Comparison of ENCODE assay signal across 2 cellular contexts in genomic region chr5:138179277-138179857, GRCh38.
TF ChIP-seq lines count a peak whose summit lies in the region.

No MANE protein-coding gene starts in this region.

TF ChIP-seq in HEK293, 187 proteins besides CTCF, POLR2A, EP300 and RAD21:
- TF ChIP-seq, protein P1, sequence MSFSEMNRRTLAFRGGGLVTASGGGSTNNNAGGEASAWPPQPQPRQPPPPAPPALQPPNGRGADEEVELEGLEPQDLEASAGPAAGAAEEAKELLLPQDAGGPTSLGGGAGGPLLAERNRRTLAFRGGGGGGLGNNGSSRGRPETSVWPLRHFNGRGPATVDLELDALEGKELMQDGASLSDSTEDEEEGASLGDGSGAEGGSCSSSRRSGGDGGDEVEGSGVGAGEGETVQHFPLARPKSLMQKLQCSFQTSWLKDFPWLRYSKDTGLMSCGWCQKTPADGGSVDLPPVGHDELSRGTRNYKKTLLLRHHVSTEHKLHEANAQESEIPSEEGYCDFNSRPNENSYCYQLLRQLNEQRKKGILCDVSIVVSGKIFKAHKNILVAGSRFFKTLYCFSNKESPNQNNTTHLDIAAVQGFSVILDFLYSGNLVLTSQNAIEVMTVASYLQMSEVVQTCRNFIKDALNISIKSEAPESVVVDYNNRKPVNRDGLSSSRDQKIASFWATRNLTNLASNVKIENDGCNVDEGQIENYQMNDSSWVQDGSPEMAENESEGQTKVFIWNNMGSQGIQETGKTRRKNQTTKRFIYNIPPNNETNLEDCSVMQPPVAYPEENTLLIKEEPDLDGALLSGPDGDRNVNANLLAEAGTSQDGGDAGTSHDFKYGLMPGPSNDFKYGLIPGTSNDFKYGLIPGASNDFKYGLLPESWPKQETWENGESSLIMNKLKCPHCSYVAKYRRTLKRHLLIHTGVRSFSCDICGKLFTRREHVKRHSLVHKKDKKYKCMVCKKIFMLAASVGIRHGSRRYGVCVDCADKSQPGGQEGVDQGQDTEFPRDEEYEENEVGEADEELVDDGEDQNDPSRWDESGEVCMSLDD (tag by site-specific recombination; IDR thresholded peaks at IDR 0.05): no peak
- TF ChIP-seq MZF1 (tag by site-specific recombination; IDR thresholded peaks at IDR 0.05; ENCODE audit: borderline replicate concordance) (no peak), ZNF211 (tag by site-specific recombination; IDR thresholded peaks at IDR 0.05; ENCODE audit: low read depth) (no peak), ZNF654 (tag by site-specific recombination; IDR thresholded peaks at IDR 0.05; ENCODE audit: low read depth) (peak; percentile 3; the same call in 1 of the 2 replicates), ZBTB8A (tag by site-specific recombination; IDR thresholded peaks at IDR 0.05) (peak; percentile 91), GLIS1 (tag by site-specific recombination; IDR thresholded peaks at IDR 0.05) (no peak), ZBTB48 (tag by site-specific recombination; IDR thresholded peaks at IDR 0.05) (peak; percentile 90), ZBTB20 (tag by site-specific recombination; IDR thresholded peaks at IDR 0.05) (0 out of 2 replicates have a peak, but pooled peaks have one; percentile 11), KLF16 (tag by site-specific recombination; IDR thresholded peaks at IDR 0.05) (no peak), ZNF600 (tag by site-specific recombination; IDR thresholded peaks at IDR 0.05) (peak; percentile 5; the same call in 1 of the 2 replicates), ZBTB26 (tag by site-specific recombination; optimal IDR thresholded peaks at IDR 0.05) (peak; percentile 12), ZNF2 (tag by site-specific recombination; IDR thresholded peaks at IDR 0.05) (0 out of 2 replicates have a peak, but pooled peaks have one; percentile 1), ZNF184 (tag by site-specific recombination; IDR thresholded peaks at IDR 0.05) (peak; percentile 67; the same call in 1 of the 2 replicates), ZFP37 (tag by site-specific recombination; IDR thresholded peaks at IDR 0.05) (0 out of 2 replicates have a peak, but pooled peaks have one; percentile 16), ZNF280D (tag by site-specific recombination; IDR thresholded peaks at IDR 0.05) (no peak), ZNF366 (tag by site-specific recombination; conservative IDR thresholded peaks at IDR 0.05) (0 out of 2 replicates have a peak, but pooled peaks have one; percentile 8), ZNF335 (tag by site-specific recombination; conservative IDR thresholded peaks at IDR 0.05) (peak; percentile 54; the same call in 1 of the 2 replicates)
TF ChIP-seq in HEK293: peak in this region for 11.

TF ChIP-seq in HepG2, 621 proteins besides CTCF, POLR2A, EP300 and RAD21 (continues in another document):
- TF ChIP-seq ZNF597 (CRISPR knock-in tag; IDR thresholded peaks at IDR 0.05) (no peak), RCOR2 (CRISPR knock-in tag; IDR thresholded peaks at IDR 0.05) (no peak), BRD4 (CRISPR knock-in tag; IDR thresholded peaks at IDR 0.05) (no peak), ZBTB4 (CRISPR knock-in tag; IDR thresholded peaks at IDR 0.05; ENCODE audit: borderline replicate concordance) (no peak), ZNF280B (CRISPR knock-in tag; IDR thresholded peaks at IDR 0.05; ENCODE audit: borderline replicate concordance) (0 out of 2 replicates have a peak, but pooled peaks have one; percentile 8), TBP (CRISPR knock-in tag; IDR thresholded peaks at IDR 0.05) (no peak), DZIP1 (CRISPR knock-in tag; IDR thresholded peaks at IDR 0.05) (peak; percentile 53; the same call in 1 of the 2 replicates), MLLT10 (CRISPR knock-in tag; IDR thresholded peaks at IDR 0.05) (no peak), ZNF746 (CRISPR knock-in tag; IDR thresholded peaks at IDR 0.05) (0 out of 2 replicates have a peak, but pooled peaks have one; percentile 4), ELF3 (CRISPR knock-in tag; IDR thresholded peaks at IDR 0.05) (no peak), ZFP90 (CRISPR knock-in tag; IDR thresholded peaks at IDR 0.05; ENCODE audit: borderline replicate concordance) (no peak), MEF2D (CRISPR knock-in tag; IDR thresholded peaks at IDR 0.05) (0 out of 2 replicates have a peak, but pooled peaks have one; percentile 25), NRL (CRISPR knock-in tag; IDR thresholded peaks at IDR 0.05; ENCODE audit: borderline replicate concordance) (peak; percentile 71; the same call in 1 of the 2 replicates), FLYWCH1 (CRISPR knock-in tag; IDR thresholded peaks at IDR 0.05) (no peak), ISL2 (CRISPR knock-in tag; IDR thresholded peaks at IDR 0.05) (0 out of 2 replicates have a peak, but pooled peaks have one; percentile 22), ZNF687 (CRISPR knock-in tag; IDR thresholded peaks at IDR 0.05) (peak; percentile 8; the same call in 1 of the 2 replicates), BHLHE40 (IDR thresholded peaks at IDR 0.05; ENCODE audit: low read length) (no peak), ZNF777 (CRISPR knock-in tag; IDR thresholded peaks at IDR 0.05) (0 out of 2 replicates have a peak, but pooled peaks have one; percentile 17), PLRG1 (conservative IDR thresholded peaks at IDR 0.05) (no peak)
- TF ChIP-seq, protein P2, sequence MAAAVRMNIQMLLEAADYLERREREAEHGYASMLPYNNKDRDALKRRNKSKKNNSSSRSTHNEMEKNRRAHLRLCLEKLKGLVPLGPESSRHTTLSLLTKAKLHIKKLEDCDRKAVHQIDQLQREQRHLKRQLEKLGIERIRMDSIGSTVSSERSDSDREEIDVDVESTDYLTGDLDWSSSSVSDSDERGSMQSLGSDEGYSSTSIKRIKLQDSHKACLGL (CRISPR knock-in tag; IDR thresholded peaks at IDR 0.05): peak; percentile 40; the same call in 1 of the 2 replicates
- TF ChIP-seq, protein P3, sequence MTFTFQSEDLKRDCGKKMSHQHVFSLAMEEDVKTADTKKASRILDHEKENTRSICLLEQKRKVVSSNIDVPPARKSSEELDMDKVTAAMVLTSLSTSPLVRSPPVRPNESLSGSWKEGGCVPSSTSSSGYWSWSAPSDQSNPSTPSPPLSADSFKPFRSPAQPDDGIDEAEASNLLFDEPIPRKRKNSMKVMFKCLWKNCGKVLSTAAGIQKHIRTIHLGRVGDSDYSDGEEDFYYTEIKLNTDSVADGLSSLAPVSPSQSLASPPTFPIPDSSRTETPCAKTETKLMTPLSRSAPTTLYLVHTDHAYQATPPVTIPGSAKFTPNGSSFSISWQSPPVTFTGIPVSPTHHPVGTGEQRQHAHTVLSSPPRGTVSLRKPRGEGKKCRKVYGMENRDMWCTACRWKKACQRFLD (CRISPR knock-in tag; IDR thresholded peaks at IDR 0.05; ENCODE audit: borderline replicate concordance): no peak
- TF ChIP-seq, protein P4, sequence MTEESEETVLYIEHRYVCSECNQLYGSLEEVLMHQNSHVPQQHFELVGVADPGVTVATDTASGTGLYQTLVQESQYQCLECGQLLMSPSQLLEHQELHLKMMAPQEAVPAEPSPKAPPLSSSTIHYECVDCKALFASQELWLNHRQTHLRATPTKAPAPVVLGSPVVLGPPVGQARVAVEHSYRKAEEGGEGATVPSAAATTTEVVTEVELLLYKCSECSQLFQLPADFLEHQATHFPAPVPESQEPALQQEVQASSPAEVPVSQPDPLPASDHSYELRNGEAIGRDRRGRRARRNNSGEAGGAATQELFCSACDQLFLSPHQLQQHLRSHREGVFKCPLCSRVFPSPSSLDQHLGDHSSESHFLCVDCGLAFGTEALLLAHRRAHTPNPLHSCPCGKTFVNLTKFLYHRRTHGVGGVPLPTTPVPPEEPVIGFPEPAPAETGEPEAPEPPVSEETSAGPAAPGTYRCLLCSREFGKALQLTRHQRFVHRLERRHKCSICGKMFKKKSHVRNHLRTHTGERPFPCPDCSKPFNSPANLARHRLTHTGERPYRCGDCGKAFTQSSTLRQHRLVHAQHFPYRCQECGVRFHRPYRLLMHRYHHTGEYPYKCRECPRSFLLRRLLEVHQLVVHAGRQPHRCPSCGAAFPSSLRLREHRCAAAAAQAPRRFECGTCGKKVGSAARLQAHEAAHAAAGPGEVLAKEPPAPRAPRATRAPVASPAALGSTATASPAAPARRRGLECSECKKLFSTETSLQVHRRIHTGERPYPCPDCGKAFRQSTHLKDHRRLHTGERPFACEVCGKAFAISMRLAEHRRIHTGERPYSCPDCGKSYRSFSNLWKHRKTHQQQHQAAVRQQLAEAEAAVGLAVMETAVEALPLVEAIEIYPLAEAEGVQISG (CRISPR knock-in tag; IDR thresholded peaks at IDR 0.05): no peak
- TF ChIP-seq, protein P5, sequence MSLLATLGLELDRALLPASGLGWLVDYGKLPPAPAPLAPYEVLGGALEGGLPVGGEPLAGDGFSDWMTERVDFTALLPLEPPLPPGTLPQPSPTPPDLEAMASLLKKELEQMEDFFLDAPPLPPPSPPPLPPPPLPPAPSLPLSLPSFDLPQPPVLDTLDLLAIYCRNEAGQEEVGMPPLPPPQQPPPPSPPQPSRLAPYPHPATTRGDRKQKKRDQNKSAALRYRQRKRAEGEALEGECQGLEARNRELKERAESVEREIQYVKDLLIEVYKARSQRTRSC (CRISPR knock-in tag; IDR thresholded peaks at IDR 0.05; ENCODE audit: low read depth): no peak
